Comparison of ENCODE assay signal across 17 cellular contexts in the genomic region with DNA sequence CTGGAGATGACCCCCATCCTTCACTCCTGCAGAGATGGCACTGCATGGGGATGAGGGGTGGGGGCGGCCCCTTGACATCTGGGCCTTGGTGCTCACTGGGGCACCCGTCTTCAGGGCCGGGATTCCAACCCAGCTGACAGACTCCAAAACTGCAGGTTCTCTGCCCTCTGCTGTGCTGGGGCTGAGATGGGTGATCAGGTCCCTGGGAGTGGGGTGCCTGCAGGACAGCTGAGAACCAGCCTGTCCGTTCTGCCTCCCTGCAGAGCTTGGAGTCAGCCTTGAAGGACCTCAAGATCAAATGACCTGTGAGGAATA. TPM values are rescaled to one million over a fixed set of nuclear protein-coding genes. Genes with fewer than 3 reads are reported as not detected.
DNase-seq lines count a peak whose midpoint lies in the region; ATAC-seq and TF ChIP-seq lines count a peak whose summit lies in the region.
"Had no signal": no experiment of that assay in that cellular context is flagged by ENCODE, and none has a peak within 500 bp of the region (broad histone marks: within the 10 kb centered on the region; RNA-seq: fewer than 3 reads in every experiment).

No MANE protein-coding gene starts in this region.

- no peak overlapping the region for H2AFZ ChIP-seq in osteoblast (ENCODE audit: low read length)
- H2AFZ ChIP-seq: GM23248 had no signal

- H3K4me1 ChIP-seq in effector memory CD4-positive, alpha-beta T cell (ENCODE audit: control insufficient read depth, insufficient read depth, low read length, poor library complexity, severe bottlenecking): peaks cover 17% of the 10 kb centered on the region
- H3K4me1 ChIP-seq in osteoblast (ENCODE audit: insufficient read depth, low read length): no peaks in the 10 kb centered on the region
- no peaks in the 10 kb centered on the region for H3K4me1 ChIP-seq in breast epithelium

- TF ChIP-seq CTCF in LNCaP clone FGC (IDR thresholded peaks at IDR 0.05; ENCODE audit: control insufficient read depth, extremely low read depth, insufficient read depth): no peak
- no peak for TF ChIP-seq CTCF in osteoblast (IDR thresholded peaks at IDR 0.05; ENCODE audit: extremely low read depth, low read depth, low read length)
- no peak for TF ChIP-seq CTCF in breast epithelium (IDR thresholded peaks at IDR 0.05)
- TF ChIP-seq CTCF in progenitor cell of endocrine pancreas (IDR thresholded peaks at IDR 0.05; ENCODE audit: unreplicated experiment): no peak

- no peak overlapping the region for H3K4me3 Mint-ChIP-seq in activated CD8-positive, alpha-beta memory T cell treated with anti-CD3 and anti-CD28 coated beads, Interleukin-2, amount 10 ng/mL, durations not matched to agents 7 days and 5 days
- H3K4me3 Mint-ChIP-seq in progenitor cell of endocrine pancreas (ENCODE audit: low read depth): no peak overlapping the region

- CTCF ChIA-PET in activated CD8-positive, alpha-beta memory T cell treated with anti-CD3 and anti-CD28 coated beads, Interleukin-2, amount 10 ng/mL, durations not matched to agents 7 days and 5 days (lab: Charles Lee): interaction anchor here (0.8 to 3.1 kb wide), 2 partner anchors 11 to 13 kb away, joined by 3 to 17 read pairs; no protein-coding TSS in a partner anchor

- H3K9me3 ChIP-seq in effector memory CD4-positive, alpha-beta T cell (ENCODE audit: control insufficient read depth, low read length): no peaks in the 10 kb centered on the region
- H3K9me3 ChIP-seq in osteoblast (ENCODE audit: low read depth, low read length) (no peaks in the 10 kb centered on the region), breast epithelium (no peaks in the 10 kb centered on the region)
- H3K9me3 ChIP-seq: left lung, thoracic aorta had no signal

- peaks cover 31% of the 10 kb centered on the region for H3K79me2 ChIP-seq in osteoblast (ENCODE audit: insufficient read depth, low read length)

- peak overlapping the region; percentile 84 for H3K27ac Mint-ChIP-seq in activated CD8-positive, alpha-beta memory T cell treated with anti-CD3 and anti-CD28 coated beads, Interleukin-2, amount 10 ng/mL, durations not matched to agents 7 days and 5 days
- H3K27ac Mint-ChIP-seq in progenitor cell of endocrine pancreas: no peak overlapping the region

- no peak for TF ChIP-seq POLR2A in breast epithelium (IDR thresholded peaks at IDR 0.05)

- intact Hi-C loops in breast epithelium (cut with DNase I; ENCODE audit: low total_unique reads): loop anchor here (10.0 kb wide), 1 partner anchor 371 kb away; no protein-coding TSS in a partner anchor

- no peak for ATAC-seq in activated CD8-positive, alpha-beta memory T cell treated with anti-CD3 and anti-CD28 coated beads, Interleukin-2, amount 10 ng/mL, durations not matched to agents 7 days and 5 days
- ATAC-seq in HG02678 (IDR thresholded peaks at IDR 0.05; ENCODE audit: unreplicated experiment): no peak
- ATAC-seq: activated CD4-positive, alpha-beta T cell treated with anti-CD3 and anti-CD28 coated beads for 36 hours had no signal

- H3K9me3 Mint-ChIP-seq in activated CD8-positive, alpha-beta memory T cell treated with anti-CD3 and anti-CD28 coated beads, Interleukin-2, amount 10 ng/mL, durations not matched to agents 7 days and 5 days (ENCODE audit: low read depth): no peaks in the 10 kb centered on the region
- no peaks in the 10 kb centered on the region for H3K9me3 Mint-ChIP-seq in progenitor cell of endocrine pancreas (ENCODE audit: low read depth)
- H3K9me3 Mint-ChIP-seq: IgD-negative memory B cell had no signal

- no peak overlapping the region for H3K4me2 ChIP-seq in osteoblast (ENCODE audit: insufficient read depth, low read length)

- peaks cover 27% of the 10 kb centered on the region for H4K20me1 ChIP-seq in osteoblast (ENCODE audit: insufficient read depth, low read length)

- H3K27me3 Mint-ChIP-seq in activated CD8-positive, alpha-beta memory T cell treated with anti-CD3 and anti-CD28 coated beads, Interleukin-2, amount 10 ng/mL, durations not matched to agents 7 days and 5 days: no peaks in the 10 kb centered on the region
- H3K27me3 Mint-ChIP-seq in progenitor cell of endocrine pancreas: no peaks in the 10 kb centered on the region
- H3K27me3 Mint-ChIP-seq: activated CD4-positive, alpha-beta T cell treated with anti-CD3 and anti-CD28 coated beads for 36 hours; IgD-negative memory B cell had no signal

- H3K4me1 Mint-ChIP-seq in activated CD8-positive, alpha-beta memory T cell treated with anti-CD3 and anti-CD28 coated beads, Interleukin-2, amount 10 ng/mL, durations not matched to agents 7 days and 5 days: peaks cover 24% of the 10 kb centered on the region
- peaks cover 6% of the 10 kb centered on the region for H3K4me1 Mint-ChIP-seq in progenitor cell of endocrine pancreas (ENCODE audit: low read depth)

- no peaks in the 10 kb centered on the region for H3K27me3 ChIP-seq in effector memory CD4-positive, alpha-beta T cell (replicated peaks; ENCODE audit: control insufficient read depth, insufficient read depth, low read length, poor library complexity, severe bottlenecking)
- H3K27me3 ChIP-seq in osteoblast (ENCODE audit: insufficient read depth, low read length) (no peaks in the 10 kb centered on the region), breast epithelium (no peaks in the 10 kb centered on the region)
- H3K27me3 ChIP-seq: left lung had no signal

- H3K27ac ChIP-seq in effector memory CD4-positive, alpha-beta T cell (ENCODE audit: insufficient read depth, low read length, poor library complexity, severe bottlenecking): peak overlapping the region; percentile 74
- H3K27ac ChIP-seq in osteoblast (ENCODE audit: low read depth, low read length) (no peak overlapping the region), breast epithelium (peak overlapping the region in 1 of 2 donors; percentile 74)
- H3K27ac ChIP-seq: GM23248 had no signal

- peaks cover 58% of the 10 kb centered on the region for H3K36me3 Mint-ChIP-seq in activated CD8-positive, alpha-beta memory T cell treated with anti-CD3 and anti-CD28 coated beads, Interleukin-2, amount 10 ng/mL, durations not matched to agents 7 days and 5 days
- H3K36me3 Mint-ChIP-seq in progenitor cell of endocrine pancreas (ENCODE audit: insufficient read depth): peaks cover 8% of the 10 kb centered on the region

- H3K4me3 ChIP-seq in LNCaP clone FGC (ENCODE audit: low read depth, low read length): peak overlapping the region; percentile 68
- H3K4me3 ChIP-seq in effector memory CD4-positive, alpha-beta T cell (ENCODE audit: insufficient read depth, low read depth, low read length, poor library complexity, severe bottlenecking): no peak overlapping the region
- no peak overlapping the region for H3K4me3 ChIP-seq in osteoblast (ENCODE audit: insufficient read depth, low read length)
- H3K4me3 ChIP-seq in breast epithelium: peak overlapping the region in 1 of 3 donors; percentile 71
- H3K4me3 ChIP-seq: GM23248, left lung had no signal

- H3K36me3 ChIP-seq in effector memory CD4-positive, alpha-beta T cell (ENCODE audit: control insufficient read depth, insufficient read depth, low read length): peaks cover 67% of the 10 kb centered on the region
- H3K36me3 ChIP-seq in osteoblast (ENCODE audit: insufficient read depth, low read length) (peaks cover 79% of the 10 kb centered on the region), breast epithelium (peaks cover 1% of the 10 kb centered on the region)

- DNase-seq in activated CD8-positive, alpha-beta memory T cell treated with anti-CD3 and anti-CD28 coated beads, Interleukin-2, amount 10 ng/mL, durations not matched to agents 7 days and 5 days: no peak
- DNase-seq in activated CD8-positive, alpha-beta memory T cell treated with anti-CD3 and anti-CD28 coated beads, Interleukin-2, amount 50 U/mL, for 48 hours: no peak
- DNase-seq in LNCaP clone FGC (ENCODE audit: low read depth) (no peak), osteoblast (ENCODE audit: insufficient read length, low spot score, missing footprints) (peak; percentile 68), breast epithelium (ENCODE audit: low spot score in 2 of 2) (no peak), progenitor cell of endocrine pancreas (ENCODE audit: low spot score, unreplicated experiment) (no peak)
- DNase-seq in effector memory CD4-positive, alpha-beta T cell: no peak
- DNase-seq: activated CD4-positive, alpha-beta T cell treated with anti-CD3 and anti-CD28 coated beads for 36 hours; effector CD4-positive, alpha-beta T cell; GM23248; NCI-H1092; NCI-H2171; retina had no signal

RNA-seq across cellular contexts. Expression of gene PDAP1, which starts 14.3 kb away (rescaled TPM):
- total RNA-seq in activated CD8-positive, alpha-beta memory T cell treated with anti-CD3 and anti-CD28 coated beads, Interleukin-2, amount 10 ng/mL, durations not matched to agents 7 days and 5 days: 100 to 1,000 TPM in 1 of 2 experiments, 10 to 100 TPM in 1; 94.7 to 128 TPM
- total RNA-seq in osteoblast: 33.0 and 33.7 TPM in 2 replicates
- 10 to 100 TPM; 39.4 to 86.4 (median 51.5) TPM for total RNA-seq in breast epithelium
- total RNA-seq in progenitor cell of endocrine pancreas: 128 TPM in 2 replicates

RNA-seq across cellular contexts. Expression of gene BUD31, which starts 14.6 kb away (rescaled TPM):
- 100 to 1,000 TPM; 116 to 138 TPM for total RNA-seq in activated CD8-positive, alpha-beta memory T cell treated with anti-CD3 and anti-CD28 coated beads, Interleukin-2, amount 10 ng/mL, durations not matched to agents 7 days and 5 days
- total RNA-seq in osteoblast (122 and 124 TPM in 2 replicates), breast epithelium (10 to 100 TPM; 53.9 to 69.8 (median 65.4) TPM), progenitor cell of endocrine pancreas (97.2 and 102 TPM in 2 replicates)

RNA-seq across cellular contexts. Expression of gene ARPC1B, which starts 19.6 kb away (rescaled TPM):
- 100 to 1,000 TPM; 388 to 398 TPM for total RNA-seq in activated CD8-positive, alpha-beta memory T cell treated with anti-CD3 and anti-CD28 coated beads, Interleukin-2, amount 10 ng/mL, durations not matched to agents 7 days and 5 days
- total RNA-seq in osteoblast (248 and 273 TPM in 2 replicates), breast epithelium (100 to 1,000 TPM; 108 to 176 (median 169) TPM), progenitor cell of endocrine pancreas (27.5 and 28.2 TPM in 2 replicates)

RNA-seq across cellular contexts. Expression of gene PTCD1, which starts 44.5 kb away (rescaled TPM):
- total RNA-seq in activated CD8-positive, alpha-beta memory T cell treated with anti-CD3 and anti-CD28 coated beads, Interleukin-2, amount 10 ng/mL, durations not matched to agents 7 days and 5 days: 1 to 10 TPM; 5.8 to 8.9 TPM
- 5.3 and 7.6 TPM in 2 replicates for total RNA-seq in osteoblast
- 1 to 10 TPM; 4.5 to 8.3 (median 4.9) TPM for total RNA-seq in breast epithelium
- 12.0 and 16.8 TPM in 2 replicates for total RNA-seq in progenitor cell of endocrine pancreas

RNA-seq across cellular contexts. Expression of gene CPSF4, which starts 44.6 kb away (rescaled TPM):
- total RNA-seq in activated CD8-positive, alpha-beta memory T cell treated with anti-CD3 and anti-CD28 coated beads, Interleukin-2, amount 10 ng/mL, durations not matched to agents 7 days and 5 days: 10 to 100 TPM; 72.2 to 75.4 TPM
- 80.2 and 101 TPM in 2 replicates for total RNA-seq in osteoblast
- 10 to 100 TPM; 32.8 to 40.6 (median 32.9) TPM for total RNA-seq in breast epithelium
- 77.4 and 86.9 TPM in 2 replicates for total RNA-seq in progenitor cell of endocrine pancreas
